ENCODE assay signal across 1 cellular context in genomic region chr17:34434065-34434464, GRCh38.
TF ChIP-seq lines count a peak whose summit lies in the region.

No MANE protein-coding gene starts in this region.

TF ChIP-seq in HepG2, 621 proteins besides CTCF, POLR2A, EP300 and RAD21 (continued from another document):
- no peak for TF ChIP-seq AKNA (CRISPR knock-in tag; IDR thresholded peaks at IDR 0.05; ENCODE audit: borderline replicate concordance)
- TF ChIP-seq TRIM22 (IDR thresholded peaks at IDR 0.05): no peak
- TF ChIP-seq ZMAT5 (CRISPR knock-in tag; IDR thresholded peaks at IDR 0.05; ENCODE audit: borderline replicate concordance, low read depth): no peak
- no peak for TF ChIP-seq HNF1B (CRISPR knock-in tag; IDR thresholded peaks at IDR 0.05)
- TF ChIP-seq KDM5A (IDR thresholded peaks at IDR 0.05; ENCODE audit: borderline replicate concordance, low read length): no peak
- no peak for TF ChIP-seq REST (IDR thresholded peaks at IDR 0.05; ENCODE audit: borderline replicate concordance in 1 of 2, low read depth in 1 of 2, low read length in 2 of 2)
- TF ChIP-seq BHLHE40 (IDR thresholded peaks at IDR 0.05; ENCODE audit: low read length): no peak
- TF ChIP-seq ZNF558 (CRISPR knock-in tag; IDR thresholded peaks at IDR 0.05; ENCODE audit: borderline replicate concordance): no peak
- no peak for TF ChIP-seq HCFC1 (IDR thresholded peaks at IDR 0.05; ENCODE audit: low read depth, low read length)
- no peak for TF ChIP-seq CSRNP1 (CRISPR knock-in tag; IDR thresholded peaks at IDR 0.05)
- no peak for TF ChIP-seq POGK (CRISPR knock-in tag; conservative IDR thresholded peaks at IDR 0.05)
- TF ChIP-seq NR2C2 (CRISPR knock-in tag; IDR thresholded peaks at IDR 0.05; ENCODE audit: borderline replicate concordance): no peak
- no peak for TF ChIP-seq ZBTB4 (CRISPR knock-in tag; IDR thresholded peaks at IDR 0.05; ENCODE audit: borderline replicate concordance)
- no peak for TF ChIP-seq ZNF580 (CRISPR knock-in tag; IDR thresholded peaks at IDR 0.05; ENCODE audit: borderline replicate concordance, low read depth)
- no peak for TF ChIP-seq ZBTB44 (CRISPR knock-in tag; IDR thresholded peaks at IDR 0.05)
- no peak for TF ChIP-seq SPEN (CRISPR knock-in tag; IDR thresholded peaks at IDR 0.05; ENCODE audit: low read depth)
